ENCODE assay signal across 8 cellular contexts in the genomic region with DNA sequence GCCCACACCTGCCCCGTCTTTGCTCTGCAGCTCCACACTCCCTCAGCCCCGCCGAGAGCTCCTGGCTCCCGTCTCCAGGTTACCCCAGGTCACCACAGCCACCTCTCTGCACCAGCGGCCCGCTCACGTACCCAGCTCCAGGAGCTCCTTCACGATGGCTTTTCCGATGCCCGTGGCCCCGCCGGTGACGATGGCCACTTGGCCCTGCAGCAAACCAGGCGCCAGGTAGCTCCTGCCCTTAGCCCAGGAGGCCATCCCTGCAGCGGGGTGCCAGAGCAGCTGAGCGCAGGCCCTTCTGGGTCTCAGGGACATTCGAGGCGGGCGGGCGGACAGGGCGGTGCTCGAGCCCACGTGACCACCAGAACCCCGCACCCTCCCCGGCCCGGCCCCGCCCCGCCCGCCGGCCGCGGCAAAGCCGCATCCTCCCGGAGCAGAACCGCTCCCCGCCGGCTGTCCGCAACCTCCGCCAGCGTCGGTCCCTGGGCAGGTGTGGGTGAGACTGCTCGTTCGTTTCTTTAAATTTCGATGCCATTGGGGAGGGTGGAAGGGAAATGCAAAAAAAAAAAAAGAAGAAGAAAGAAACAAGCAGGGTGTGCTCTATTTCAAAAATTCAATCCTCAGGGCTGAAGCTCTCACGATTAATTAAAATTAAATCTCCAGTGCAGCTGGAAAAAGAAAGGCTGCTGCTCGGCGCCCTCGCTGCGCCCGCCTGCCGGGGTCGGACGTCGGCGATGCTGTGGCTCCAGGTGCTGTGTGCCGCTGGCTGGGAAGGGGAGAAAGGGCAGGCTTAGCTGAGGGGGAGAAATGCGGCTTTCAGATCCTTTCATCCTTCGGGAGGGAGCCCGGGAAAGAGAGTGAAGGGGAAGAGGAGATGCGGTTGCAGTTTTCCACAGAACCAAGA. TPM values are rescaled to one million over a fixed set of nuclear protein-coding genes. Genes with fewer than 3 reads are reported as not detected.
DNase-seq lines count a peak whose midpoint lies in the region; ATAC-seq and TF ChIP-seq lines count a peak whose summit lies in the region.

Gene PECR (minus strand): TSS at position 323 of the 901 bp plus-strand sequence. CDS start 68 bp downstream, at position 255.
Gene TMEM169 (plus strand): TSS at position 433 of the 901 bp plus-strand sequence. CDS start 14,045 bp downstream, outside the sequence.

- peak; percentile 36 for DNase-seq in DMS114 treated with DMSO at 0.1 percent for 48 hours (lab: John Stamatoyannopoulos, UW; ENCODE audit: unreplicated experiment)
- DNase-seq in activated T-helper 1 cell treated with anti-CD3 and anti-CD28 coated beads, Interleukin-12 subunit alpha, Interleukin-12 subunit beta, Interleukin-2, Interleukin-4 antibody, amounts not matched to agents 30 ng/mL and 10 ng/mL and 1 ng/mL, durations not matched to agents 14 hours and 24 hours and 36 hours (ENCODE audit: low spot score) = peak; percentile 74
- peak; percentile 31 for DNase-seq in fibroblast of mammary gland (ENCODE audit: low read depth)
- peak; percentile 37 to 82 (median 66) for DNase-seq in naive thymus-derived CD8-positive, alpha-beta T cell
- DNase-seq in stimulated activated naive B cell treated with anti-CD40 and anti-IgM and Interleukin-4, amounts not matched to agents 10 μg/mL and 1 μg/mL and 100 μg/mL, for 72 hours = peak; percentile 54

- no peaks in the 10 kb centered on the region for H3K27me3 Mint-ChIP-seq in activated T-helper 1 cell treated with anti-CD3 and anti-CD28 coated beads, Interleukin-12 subunit alpha, Interleukin-12 subunit beta, Interleukin-2, Interleukin-4 antibody, amounts not matched to agents 30 ng/mL and 10 ng/mL and 1 ng/mL, durations not matched to agents 14 hours and 24 hours and 36 hours (ENCODE audit: insufficient read depth)
- H3K27me3 Mint-ChIP-seq in naive thymus-derived CD8-positive, alpha-beta T cell = no peaks in the 10 kb centered on the region
- no peaks in the 10 kb centered on the region for H3K27me3 Mint-ChIP-seq in stimulated activated naive B cell treated with anti-CD40 and anti-IgM and Interleukin-4, amounts not matched to agents 10 μg/mL and 1 μg/mL and 100 μg/mL, for 72 hours

- peak within 1 kb of the TSS; percentile 84 for H3K27ac Mint-ChIP-seq in activated T-helper 1 cell treated with anti-CD3 and anti-CD28 coated beads, Interleukin-12 subunit alpha, Interleukin-12 subunit beta, Interleukin-2, Interleukin-4 antibody, amounts not matched to agents 30 ng/mL and 10 ng/mL and 1 ng/mL, durations not matched to agents 14 hours and 24 hours and 36 hours
- peak within 1 kb of the TSS; percentile 86 to 98 (median 94) for H3K27ac Mint-ChIP-seq in naive thymus-derived CD8-positive, alpha-beta T cell
- H3K27ac Mint-ChIP-seq in stimulated activated naive B cell treated with anti-CD40 and anti-IgM and Interleukin-4, amounts not matched to agents 10 μg/mL and 1 μg/mL and 100 μg/mL, for 72 hours = peak within 1 kb of the TSS; percentile 95

- H3K4me3 Mint-ChIP-seq in activated T-helper 1 cell treated with anti-CD3 and anti-CD28 coated beads, Interleukin-12 subunit alpha, Interleukin-12 subunit beta, Interleukin-2, Interleukin-4 antibody, amounts not matched to agents 30 ng/mL and 10 ng/mL and 1 ng/mL, durations not matched to agents 14 hours and 24 hours and 36 hours = peak within 1 kb of the TSS; percentile 99
- H3K4me3 Mint-ChIP-seq in naive thymus-derived CD8-positive, alpha-beta T cell = peak within 1 kb of the TSS; percentile 86 to 99 (median 93)
- peak within 1 kb of the TSS; percentile 93 for H3K4me3 Mint-ChIP-seq in stimulated activated naive B cell treated with anti-CD40 and anti-IgM and Interleukin-4, amounts not matched to agents 10 μg/mL and 1 μg/mL and 100 μg/mL, for 72 hours

- no peaks in the 10 kb centered on the region for H3K36me3 ChIP-seq in HUES64 (ENCODE audit: insufficient read depth, low read length)

- peaks cover 36% of the 10 kb centered on the region for H3K4me1 ChIP-seq in HUES64 (ENCODE audit: insufficient read depth, low read length)

- H3K9me3 Mint-ChIP-seq in activated T-helper 1 cell treated with anti-CD3 and anti-CD28 coated beads, Interleukin-12 subunit alpha, Interleukin-12 subunit beta, Interleukin-2, Interleukin-4 antibody, amounts not matched to agents 30 ng/mL and 10 ng/mL and 1 ng/mL, durations not matched to agents 14 hours and 24 hours and 36 hours = no peaks in the 10 kb centered on the region
- no peaks in the 10 kb centered on the region for H3K9me3 Mint-ChIP-seq in naive thymus-derived CD8-positive, alpha-beta T cell
- no peaks in the 10 kb centered on the region for H3K9me3 Mint-ChIP-seq in stimulated activated naive B cell treated with anti-CD40 and anti-IgM and Interleukin-4, amounts not matched to agents 10 μg/mL and 1 μg/mL and 100 μg/mL, for 72 hours

- peak within 1 kb of the TSS; percentile 84 for H3K9ac ChIP-seq in HUES64 (ENCODE audit: low read depth, low read length)

- peak; percentile 94 for ATAC-seq in GM21515 (IDR thresholded peaks at IDR 0.05; ENCODE audit: unreplicated experiment)
- ATAC-seq in naive thymus-derived CD8-positive, alpha-beta T cell = peak; percentile 80 to 86
- peak; percentile 94 to 97 for ATAC-seq in stimulated activated naive B cell treated with anti-CD40 and anti-IgM and Interleukin-4, amounts not matched to agents 10 μg/mL and 1 μg/mL and 100 μg/mL, for 72 hours (replicated peaks)

- under 1% methylated on average over 58 of the region's 60 CpGs for WGBS in HUES64

- intact Hi-C loops in activated T-helper 1 cell treated with anti-CD3 and anti-CD28 coated beads, Interleukin-12 subunit alpha, Interleukin-12 subunit beta, Interleukin-2, Interleukin-4 antibody, amounts not matched to agents 30 ng/mL and 10 ng/mL and 1 ng/mL, durations not matched to agents 14 hours and 24 hours and 36 hours (cut with micrococcal nuclease) = loop anchor here (1.0 to 5.0 kb wide), 7 partner anchors 8 to 769 kb away; partner anchors contain the start of genes ATIC, SMARCAL1 and XRCC5

- peaks cover 50% of the 10 kb centered on the region for H3K4me1 Mint-ChIP-seq in activated T-helper 1 cell treated with anti-CD3 and anti-CD28 coated beads, Interleukin-12 subunit alpha, Interleukin-12 subunit beta, Interleukin-2, Interleukin-4 antibody, amounts not matched to agents 30 ng/mL and 10 ng/mL and 1 ng/mL, durations not matched to agents 14 hours and 24 hours and 36 hours (ENCODE audit: low read depth)
- peaks cover 24 to 71% (median 62%) of the 10 kb centered on the region in 4 donors for H3K4me1 Mint-ChIP-seq in naive thymus-derived CD8-positive, alpha-beta T cell
- peaks cover 24 to 40% of the 10 kb centered on the region in 2 donors for H3K4me1 Mint-ChIP-seq in stimulated activated naive B cell treated with anti-CD40 and anti-IgM and Interleukin-4, amounts not matched to agents 10 μg/mL and 1 μg/mL and 100 μg/mL, for 72 hours

- H3K27me3 ChIP-seq in HUES64 (ENCODE audit: insufficient read depth, low read length) = no peaks in the 10 kb centered on the region

- POLR2A ChIA-PET in naive thymus-derived CD8-positive, alpha-beta T cell (lab: Charles Lee) = interaction anchor here (0.6 to 5.9 kb wide), 10 partner anchors 9 to 77 kb away, joined by 3 to 96 read pairs (median 6); partner anchors contain the start of gene XRCC5

- H3K9me3 ChIP-seq in HUES64 (ENCODE audit: insufficient read depth, low read depth, low read length) = no peaks in the 10 kb centered on the region

- H3K27ac ChIP-seq in HUES64 (ENCODE audit: low read depth, low read length) = peak within 1 kb of the TSS; percentile 69

- peaks cover 12% of the 10 kb centered on the region for H3K36me3 Mint-ChIP-seq in activated T-helper 1 cell treated with anti-CD3 and anti-CD28 coated beads, Interleukin-12 subunit alpha, Interleukin-12 subunit beta, Interleukin-2, Interleukin-4 antibody, amounts not matched to agents 30 ng/mL and 10 ng/mL and 1 ng/mL, durations not matched to agents 14 hours and 24 hours and 36 hours (ENCODE audit: low read depth)
- H3K36me3 Mint-ChIP-seq in naive thymus-derived CD8-positive, alpha-beta T cell = no peaks in the 10 kb centered on the region
- H3K36me3 Mint-ChIP-seq in stimulated activated naive B cell treated with anti-CD40 and anti-IgM and Interleukin-4, amounts not matched to agents 10 μg/mL and 1 μg/mL and 100 μg/mL, for 72 hours = no peaks in the 10 kb centered on the region

- H3K4me3 ChIP-seq in HUES64 (ENCODE audit: low read length) (peak within 1 kb of the TSS; percentile 87), fibroblast of mammary gland (ENCODE audit: control insufficient read depth, low read depth, low read length) (peak within 1 kb of the TSS; percentile 77)

- no peak for TF ChIP-seq CTCF in fibroblast of mammary gland (conservative IDR thresholded peaks at IDR 0.05; ENCODE audit: control insufficient read depth, insufficient read depth, low read depth, low read length)

TF ChIP-seq in PFSK-1, 5 proteins besides CTCF, POLR2A, EP300 and RAD21 (continues in another document):
- TF ChIP-seq FOXP2 (optimal IDR thresholded peaks at IDR 0.05; ENCODE audit: borderline replicate concordance, extremely low read depth, extremely low read length, insufficient read depth) (no peak), POLR2AphosphoS5 (IDR thresholded peaks at IDR 0.05; ENCODE audit: low read depth, low read length) (peak; percentile 73), TAF1 (IDR thresholded peaks at IDR 0.05; ENCODE audit: borderline replicate concordance, insufficient read depth, low read length) (0 out of 2 replicates have a peak, but pooled peaks have one; percentile 51)

RNA-seq across cellular contexts. Expression of gene PECR, which starts in this region (rescaled TPM):
- polyA plus RNA-seq in HUES64 (2013, experiment 1 of 2) = 10.4 TPM
- 11.2 TPM for polyA plus RNA-seq in HUES64 (2013, experiment 2 of 2)
- 16.3 TPM for polyA plus RNA-seq in PFSK-1 (2012; ENCODE audit: insufficient read length, low read depth)
- total RNA-seq in activated T-helper 1 cell treated with anti-CD3 and anti-CD28 coated beads, Interleukin-12 subunit alpha, Interleukin-12 subunit beta, Interleukin-2, Interleukin-4 antibody, amounts not matched to agents 30 ng/mL and 10 ng/mL and 1 ng/mL, durations not matched to agents 14 hours and 24 hours and 36 hours = 14.0 and 17.6 TPM in 2 replicates
- 10 to 100 TPM; 15.7 to 20.7 TPM for total RNA-seq in naive thymus-derived CD8-positive, alpha-beta T cell
- polyA plus RNA-seq in naive thymus-derived CD8-positive, alpha-beta T cell = 10 to 100 TPM; 25.4 to 33.3 (median 28.6) TPM

RNA-seq across cellular contexts. Expression of gene TMEM169, which starts in this region (rescaled TPM):
- 5.4 TPM for polyA plus RNA-seq in HUES64 (2013, experiment 1 of 2)
- 7.2 TPM for polyA plus RNA-seq in HUES64 (2013, experiment 2 of 2)
- polyA plus RNA-seq in PFSK-1 (2012; ENCODE audit: insufficient read length, low read depth) = 0.55 TPM
- total RNA-seq in activated T-helper 1 cell treated with anti-CD3 and anti-CD28 coated beads, Interleukin-12 subunit alpha, Interleukin-12 subunit beta, Interleukin-2, Interleukin-4 antibody, amounts not matched to agents 30 ng/mL and 10 ng/mL and 1 ng/mL, durations not matched to agents 14 hours and 24 hours and 36 hours = 0.93 and 2.2 TPM in 2 replicates
- 1 to 10 TPM; 2.6 to 4.1 TPM for total RNA-seq in naive thymus-derived CD8-positive, alpha-beta T cell
- 1 to 10 TPM in 2 of 3 donors, under 1 TPM in 1; 0.73 to 2.0 (median 1.8) TPM for polyA plus RNA-seq in naive thymus-derived CD8-positive, alpha-beta T cell

Comparison
In these comparisons a context has a peak if more than half of its experiments do, and no peak if none do; other contexts are left out.
1. Peak in every context shown above with its lines: DNase-seq, ATAC-seq, H3K4me3 ChIP-seq and H3K27ac ChIP-seq.